14 cellular contexts compared by ENCODE assay signal in the genomic region with DNA sequence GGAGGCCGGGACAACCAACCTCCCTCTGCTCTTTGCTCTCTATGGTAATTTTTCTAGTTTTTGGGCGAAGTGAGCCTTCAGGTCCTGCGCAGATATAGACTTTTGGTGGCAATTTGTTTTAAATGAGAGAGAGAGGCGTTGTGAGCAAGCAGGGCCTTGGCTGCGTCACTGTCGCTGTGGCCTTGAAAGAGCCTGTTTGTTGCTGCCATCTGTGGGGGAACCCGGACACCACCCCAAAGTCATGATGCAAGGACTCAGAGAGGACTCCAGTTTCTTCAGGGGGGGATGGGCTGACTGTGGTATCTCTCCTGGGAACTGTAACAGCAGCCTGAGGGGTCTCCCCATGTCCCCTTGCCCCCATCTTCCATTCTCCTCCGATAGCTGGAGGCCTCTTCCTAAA.
"Had no signal": no experiment of that assay in that cellular context is flagged by ENCODE, and none has a peak within 500 bp of the region (broad histone marks: within the 10 kb centered on the region; RNA-seq: fewer than 3 reads in every experiment).

No MANE protein-coding gene starts in this region.

- H3K4me1 ChIP-seq: colonic mucosa, esophagus squamous epithelium, right atrium auricular region had no signal

- ATAC-seq: gastroesophageal sphincter; natural killer cell treated with Interleukin-12 subunit alpha and Interleukin-12 subunit beta and Interleukin-15 and Interleukin-18, amount 100 ng/mL, for 72 hours had no signal

- H3K27me3 ChIP-seq: colonic mucosa, gastroesophageal sphincter, right atrium auricular region, stomach had no signal

- H3K9me3 ChIP-seq: colonic mucosa, esophagus squamous epithelium, gastroesophageal sphincter, right atrium auricular region, stomach had no signal

- DNase-seq: colonic mucosa; dermis blood vessel endothelial cell; esophagus squamous epithelium; foreskin fibroblast; glutamatergic neuron; kidney; mammary epithelial cell; small intestine; stimulated activated CD4-positive, alpha-beta T cell treated with anti-CD3 and anti-CD28 coated beads, Interleukin-12 subunit alpha, Interleukin-12 subunit beta, amount 100 ng/mL, for 4 hours; stimulated activated naive CD4-positive, alpha-beta T cell; stomach had no signal

- H3K4me3 ChIP-seq: colonic mucosa, esophagus squamous epithelium, gastroesophageal sphincter, right atrium auricular region, stomach had no signal

- H3K27ac ChIP-seq: colonic mucosa, esophagus squamous epithelium, right atrium auricular region, stomach had no signal

- H3K36me3 ChIP-seq: colonic mucosa, esophagus squamous epithelium, gastroesophageal sphincter, right atrium auricular region, stomach had no signal
